14 cellular contexts compared by ENCODE assay signal in genomic region chr4:105994061-105994460, GRCh38.
"Had no signal": no experiment of that assay in that cellular context is flagged by ENCODE, and none has a peak within 500 bp of the region (broad histone marks: within the 10 kb centered on the region; RNA-seq: fewer than 3 reads in every experiment).

No MANE protein-coding gene starts in this region.

- DNase-seq: activated CD4-positive, alpha-beta T cell treated with anti-CD3 and anti-CD28 coated beads, Interleukin-2, amount 10 ng/mL, durations not matched to agents 7 days and 5 days; activated CD8-positive, alpha-beta memory T cell treated with anti-CD3 and anti-CD28 coated beads for 24 hours; activated naive CD4-positive, alpha-beta T cell treated with anti-CD3 and anti-CD28 coated beads for 36 hours; effector memory CD8-positive, alpha-beta T cell; erythroblast; left lung; stimulated activated CD4-positive, alpha-beta T cell treated with anti-CD3 and anti-CD28 coated beads, Interleukin-4, amount 100 ng/mL, for 1 hour; stimulated activated CD8-positive, alpha-beta memory T cell treated with anti-CD3 and anti-CD28 coated beads, Interleukin-4, amount 100 ng/mL, for 48 hours; stimulated activated naive CD8-positive, alpha-beta T cell treated with anti-CD3 and anti-CD28 coated beads, Interleukin-15, Interleukin-2, amounts not matched to agents 100 U/mL and 50 U/mL, for 24 hours; upper lobe of right lung had no signal

- H3K9me3 ChIP-seq: left lung, suprapubic skin, upper lobe of right lung had no signal

- H3K27ac ChIP-seq: coronary artery, left lung, suprapubic skin, upper lobe of right lung had no signal

- H3K4me3 ChIP-seq: coronary artery, left lung, suprapubic skin, upper lobe of right lung had no signal

- H3K4me1 ChIP-seq: left lung had no signal

- H3K36me3 ChIP-seq: left lung, suprapubic skin, upper lobe of right lung had no signal

- ATAC-seq: activated T-helper 17 cell treated with anti-CD3 and anti-CD28 coated beads, Interleukin-2, amount 50 U/mL, for 72 hours; effector memory CD8-positive, alpha-beta T cell; left lung; stimulated activated naive CD8-positive, alpha-beta T cell treated with anti-CD3 and anti-CD28 coated beads, Interleukin-15, Interleukin-2, amounts not matched to agents 100 U/mL and 50 U/mL, for 24 hours; upper lobe of right lung; WTC11 had no signal

- H3K27me3 ChIP-seq: left lung, suprapubic skin, upper lobe of right lung had no signal
